16 cellular contexts compared by ENCODE assay signal in genomic region chr2:60303685-60304084, GRCh38.
"Had no signal": no experiment of that assay in that cellular context is flagged by ENCODE, and none has a peak within 500 bp of the region (broad histone marks: within the 10 kb centered on the region; RNA-seq: fewer than 3 reads in every experiment).

No MANE protein-coding gene starts in this region.

- DNase-seq: activated B cell treated with CpG ODN at 0.5 μM for 24 hours; activated CD4-positive, alpha-beta memory T cell treated with anti-CD3 and anti-CD28 coated beads, Interleukin-2, amount 10 ng/mL, durations not matched to agents 7 days and 5 days; activated CD4-positive, alpha-beta T cell treated with anti-CD3 and anti-CD28 coated beads for 48 hours; activated naive CD4-positive, alpha-beta T cell treated with anti-CD3 and anti-CD28 coated beads for 36 hours; activated T-cell treated with anti-CD3 and anti-CD28 coated beads, Interleukin-2, amount 50 U/mL, for 1 hour; body of pancreas; caudate nucleus; effector memory CD8-positive, alpha-beta T cell; kidney; left ventricle myocardium inferior; naive B cell; uterus had no signal

- H3K36me3 ChIP-seq: left ventricle myocardium inferior, right atrium auricular region, tibial nerve, uterus had no signal

- H3K27ac ChIP-seq: body of pancreas, epithelial cell of prostate, foreskin keratinocyte, left ventricle myocardium inferior, right atrium auricular region, tibial nerve, uterus had no signal

- H3K4me1 ChIP-seq: body of pancreas, left ventricle myocardium inferior, tibial nerve, uterus had no signal

- H3K4me3 ChIP-seq: body of pancreas, left ventricle myocardium inferior, right atrium auricular region, tibial nerve, uterus had no signal

- FAIRE-seq: kidney had no signal

- H3K27me3 ChIP-seq: body of pancreas, foreskin keratinocyte, right atrium auricular region, tibial nerve, uterus had no signal

- H3K9me3 ChIP-seq: body of pancreas, left ventricle myocardium inferior, right atrium auricular region, tibial nerve, uterus had no signal
